Comparison of ENCODE assay signal across 8 cellular contexts in genomic region chr9:128361981-128362646, GRCh38.
DNase-seq lines count a peak whose midpoint lies in the region; ATAC-seq and TF ChIP-seq lines count a peak whose summit lies in the region.

No MANE protein-coding gene starts in this region.

- peak overlapping the region; percentile 71 for H3K4me2 ChIP-seq in OCI-LY1 (ENCODE audit: low read length)

- no peaks in the 10 kb centered on the region for H3F3A ChIP-seq in OCI-LY1 (ENCODE audit: insufficient read depth, low read length)

- H3K9ac ChIP-seq in HUES48 (ENCODE audit: low read depth, low read length) (no peak overlapping the region), OCI-LY1 (ENCODE audit: low read length) (peak overlapping the region; percentile 42; the same call in 1 of the 2 replicates), mucosa of stomach (ENCODE audit: low read length) (peak overlapping the region; percentile 42)

- H3K27me3 ChIP-seq in HUES48 (ENCODE audit: control insufficient read depth, insufficient read depth, low read length) = peaks cover 58% of the 10 kb centered on the region
- no peaks in the 10 kb centered on the region for H3K27me3 ChIP-seq in OCI-LY1 (ENCODE audit: insufficient read depth, low read length)
- no peaks in the 10 kb centered on the region for H3K27me3 ChIP-seq in mucosa of stomach (ENCODE audit: control insufficient read depth, insufficient read depth, low read length)

- no peaks in the 10 kb centered on the region for H4K20me1 ChIP-seq in OCI-LY1 (ENCODE audit: insufficient read depth, low read length)

- peak; percentile 80 for DNase-seq in AG10803 (ENCODE audit: low read depth)
- DNase-seq in activated T-cell treated with anti-CD3 and anti-CD28 coated beads for 48 hours (ENCODE audit: low read depth) = peak; percentile 59
- peak; percentile 66 to 83 for DNase-seq in erythroblast (lab: John Stamatoyannopoulos, UW)
- peak; percentile 18 to 41 for DNase-seq in stimulated activated CD8-positive, alpha-beta memory T cell treated with anti-CD3 and anti-CD28 coated beads, Interleukin-7, amount 100 ng/mL, for 1 hour (ENCODE audit: low read depth in 2 of 2)

- peak overlapping the region; percentile 69 for H3K4me3 ChIP-seq in AG10803 (ENCODE audit: low read length)
- H3K4me3 ChIP-seq in HUES48 (ENCODE audit: low read depth, low read length) = peak overlapping the region; percentile 42; the same call in 1 of the 2 replicates
- H3K4me3 ChIP-seq in OCI-LY1 (ENCODE audit: low read depth, low read length, poor library complexity, severe bottlenecking) = peak overlapping the region; percentile 55
- no peak overlapping the region for H3K4me3 ChIP-seq in mucosa of stomach (ENCODE audit: low read length)

- H3K4me1 ChIP-seq in HUES48 (ENCODE audit: control insufficient read depth, insufficient read depth, low read length) (peaks cover 20% of the 10 kb centered on the region), OCI-LY1 (ENCODE audit: insufficient read depth, low read length, severe bottlenecking) (peaks cover 21% of the 10 kb centered on the region), mucosa of stomach (ENCODE audit: control insufficient read depth, insufficient read depth, low read length) (peaks cover 23% of the 10 kb centered on the region)

- H3K79me2 ChIP-seq in OCI-LY1 (ENCODE audit: insufficient read depth, low read length) = no peaks in the 10 kb centered on the region

- no peaks in the 10 kb centered on the region for H3K9me3 ChIP-seq in HUES48 (ENCODE audit: control insufficient read depth, insufficient read depth, low read length)
- H3K9me3 ChIP-seq in OCI-LY1 (ENCODE audit: low read length) = no peaks in the 10 kb centered on the region
- H3K9me3 ChIP-seq in mucosa of stomach (ENCODE audit: control insufficient read depth, low read length) = no peaks in the 10 kb centered on the region

- peak overlapping the region; percentile 9; the same call in 1 of the 2 replicates for H2AFZ ChIP-seq in OCI-LY1 (ENCODE audit: low read length)

- no peaks in the 10 kb centered on the region for H3K9me2 ChIP-seq in OCI-LY1 (ENCODE audit: low read depth, low read length)

- H3K36me3 ChIP-seq in HUES48 (ENCODE audit: control insufficient read depth, insufficient read depth, low read length) (peaks cover 3% of the 10 kb centered on the region; the same call in 1 of the 2 replicates), OCI-LY1 (ENCODE audit: insufficient read depth, low read length) (no peaks in the 10 kb centered on the region), mucosa of stomach (ENCODE audit: control insufficient read depth, insufficient read depth, low read length) (no peaks in the 10 kb centered on the region)

- ATAC-seq in GM19043 (IDR thresholded peaks at IDR 0.05; ENCODE audit: low read depth, unreplicated experiment) = peak; percentile 75

- TF ChIP-seq CTCF in AG10803 (conservative IDR thresholded peaks at IDR 0.05; ENCODE audit: low read length) = peak; percentile 89
- peak; percentile 97 for TF ChIP-seq CTCF in OCI-LY1 (IDR thresholded peaks at IDR 0.05; ENCODE audit: low read length)

- peak; percentile 24 for TF ChIP-seq POLR2A in erythroblast (IDR thresholded peaks at IDR 0.05; ENCODE audit: low read length)

- no peak overlapping the region for H3K27ac ChIP-seq in HUES48 (ENCODE audit: low read depth, low read length)
- H3K27ac ChIP-seq in OCI-LY1 (ENCODE audit: low read depth, low read length, poor library complexity, severe bottlenecking) = no peak overlapping the region

Comparison
In these comparisons a context has a peak if more than half of its experiments do, and no peak if none do; other contexts are left out.
1. DNase-seq: peak in every context shown above with its lines; median percentile 80 in AG10803; 74 in erythroblast; 59 in activated T-cell treated with anti-CD3 and anti-CD28 coated beads for 48 hours; 30 in stimulated activated CD8-positive, alpha-beta memory T cell treated with anti-CD3 and anti-CD28 coated beads, Interleukin-7, amount 100 ng/mL, for 1 hour.